Comparison of ENCODE assay signal across 19 cellular contexts in genomic region chr3:170707899-170708298, GRCh38.
"Had no signal": no experiment of that assay in that cellular context is flagged by ENCODE, and none has a peak within 500 bp of the region (broad histone marks: within the 10 kb centered on the region; RNA-seq: fewer than 3 reads in every experiment).

No MANE protein-coding gene starts in this region.

- H3K27ac ChIP-seq: ascending aorta, left lung, parathyroid adenoma, sigmoid colon, testis, upper lobe of left lung, WERI-Rb-1 had no signal

- H3K4me3 ChIP-seq: ascending aorta, left lung, sigmoid colon, testis, upper lobe of left lung had no signal

- H3K36me3 ChIP-seq: ascending aorta, left lung, sigmoid colon, upper lobe of left lung, WERI-Rb-1 had no signal

- H3K79me2 ChIP-seq: parathyroid adenoma had no signal

- H3K27me3 Mint-ChIP-seq: dendritic cell treated with granulocyte-macrophage colony-stimulating factor and Interleukin-4, amounts not matched to agents 40 ng/mL and 50 ng/mL, for 4 days had no signal

- DNase-seq: activated CD4-positive, alpha-beta T cell treated with anti-CD3 and anti-CD28 coated beads, Interleukin-2, amount 50 U/mL, for 4 hours; activated gamma-delta T cell; effector memory CD4-positive, alpha-beta T cell; foreskin melanocyte; glutamatergic neuron; hippocampal formation; islet precursor cell; left lung; naive thymus-derived CD8-positive, alpha-beta T cell; sigmoid colon; stimulated activated CD4-positive, alpha-beta T cell treated with anti-CD3 and anti-CD28 coated beads, Interleukin-4, amount 100 ng/mL, for 24 hours; testis; upper lobe of left lung; WERI-Rb-1 had no signal

- H2AFZ ChIP-seq: parathyroid adenoma had no signal

- H3K9ac ChIP-seq: parathyroid adenoma had no signal

- H3K27me3 ChIP-seq: ascending aorta, left lung, sigmoid colon, testis, upper lobe of left lung had no signal

- H3K27ac Mint-ChIP-seq: activated naive CD4-positive, alpha-beta T cell treated with anti-CD3 and anti-CD28 coated beads, Interleukin-2, amount 50 U/mL, for 24 hours; dendritic cell treated with granulocyte-macrophage colony-stimulating factor and Interleukin-4, amounts not matched to agents 40 ng/mL and 50 ng/mL, for 4 days; naive thymus-derived CD8-positive, alpha-beta T cell; stimulated activated effector memory CD8-positive, alpha-beta T cell treated with anti-CD3 and anti-CD28 coated beads, Interleukin-12 subunit alpha, Interleukin-12 subunit beta, amount 100 ng/mL, for 72 hours had no signal

- H3K9me3 ChIP-seq: testis had no signal

- H3K36me3 Mint-ChIP-seq: activated naive CD4-positive, alpha-beta T cell treated with anti-CD3 and anti-CD28 coated beads, Interleukin-2, amount 50 U/mL, for 24 hours; stimulated activated effector memory CD8-positive, alpha-beta T cell treated with anti-CD3 and anti-CD28 coated beads, Interleukin-12 subunit alpha, Interleukin-12 subunit beta, amount 100 ng/mL, for 72 hours had no signal

- H3K4me1 ChIP-seq: ascending aorta, left lung, sigmoid colon, testis, upper lobe of left lung had no signal

- H3K4me1 Mint-ChIP-seq: activated naive CD4-positive, alpha-beta T cell treated with anti-CD3 and anti-CD28 coated beads, Interleukin-2, amount 50 U/mL, for 24 hours; naive thymus-derived CD8-positive, alpha-beta T cell; stimulated activated effector memory CD8-positive, alpha-beta T cell treated with anti-CD3 and anti-CD28 coated beads, Interleukin-12 subunit alpha, Interleukin-12 subunit beta, amount 100 ng/mL, for 72 hours had no signal

- ATAC-seq: left lung; naive thymus-derived CD8-positive, alpha-beta T cell; stimulated activated effector memory CD8-positive, alpha-beta T cell treated with anti-CD3 and anti-CD28 coated beads, Interleukin-12 subunit alpha, Interleukin-12 subunit beta, amount 100 ng/mL, for 72 hours had no signal

- H3K4me3 Mint-ChIP-seq: activated naive CD4-positive, alpha-beta T cell treated with anti-CD3 and anti-CD28 coated beads, Interleukin-2, amount 50 U/mL, for 24 hours; dendritic cell treated with granulocyte-macrophage colony-stimulating factor and Interleukin-4, amounts not matched to agents 40 ng/mL and 50 ng/mL, for 4 days; naive thymus-derived CD8-positive, alpha-beta T cell; stimulated activated effector memory CD8-positive, alpha-beta T cell treated with anti-CD3 and anti-CD28 coated beads, Interleukin-12 subunit alpha, Interleukin-12 subunit beta, amount 100 ng/mL, for 72 hours had no signal
